In genomic region chr7:68438811-68439210, GRCh38 we compare ENCODE assay signal across 28 cellular contexts.
"Had no signal": no experiment of that assay in that cellular context is flagged by ENCODE, and none has a peak within 500 bp of the region (broad histone marks: within the 10 kb centered on the region; RNA-seq: fewer than 3 reads in every experiment).

No MANE protein-coding gene starts in this region.

- H3K27ac ChIP-seq: colonic mucosa, coronary artery, dorsolateral prefrontal cortex, epithelial cell of prostate, esophagus muscularis mucosa, esophagus squamous epithelium, foreskin keratinocyte, gastrocnemius medialis, gastroesophageal sphincter, heart left ventricle, heart right ventricle had no signal

- H3K4me1 ChIP-seq: colonic mucosa, esophagus muscularis mucosa, esophagus squamous epithelium, foreskin keratinocyte, gastrocnemius medialis, gastroesophageal sphincter, heart left ventricle, heart right ventricle had no signal

- H3K27me3 ChIP-seq: colonic mucosa, dorsolateral prefrontal cortex, esophagus muscularis mucosa, esophagus squamous epithelium, foreskin keratinocyte, gastrocnemius medialis, gastroesophageal sphincter, heart left ventricle had no signal

- H3K36me3 ChIP-seq: colonic mucosa, esophagus muscularis mucosa, esophagus squamous epithelium, gastrocnemius medialis, gastroesophageal sphincter, heart left ventricle, heart right ventricle had no signal

- FAIRE-seq: colon, endometrium, endothelial cell of umbilical vein, frontal cortex had no signal

- H3K4me3 ChIP-seq: colonic mucosa, coronary artery, dorsolateral prefrontal cortex, esophagus muscularis mucosa, esophagus squamous epithelium, gastrocnemius medialis, gastroesophageal sphincter, heart left ventricle, heart right ventricle had no signal

- ATAC-seq: effector memory CD8-positive, alpha-beta T cell; esophagus mucosa; foreskin keratinocyte; gastrocnemius medialis; gastroesophageal sphincter; heart left ventricle; heart right ventricle had no signal

- H3K9me3 ChIP-seq: colonic mucosa, esophagus muscularis mucosa, esophagus squamous epithelium, gastrocnemius medialis, gastroesophageal sphincter had no signal

- DNase-seq: colonic mucosa; cortex of kidney; dermis blood vessel endothelial cell; dorsolateral prefrontal cortex; effector CD4-positive, alpha-beta T cell; effector CD8-positive, alpha-beta T cell; effector memory CD4-positive, alpha-beta T cell; effector memory CD8-positive, alpha-beta T cell; endodermal cell; erythroblast; esophagus squamous epithelium; foreskin fibroblast; foreskin keratinocyte; foreskin melanocyte; gastrocnemius medialis; glutamatergic neuron; head of caudate nucleus; heart left ventricle; heart right ventricle had no signal
